In genomic region chr4:37531156-37531555, GRCh38 we compare ENCODE assay signal across 16 cellular contexts.
A peak's percentile ranks its signal among the peaks of the same experiment; 100 is the strongest.
DNase-seq lines count a peak whose midpoint lies in the region; TF ChIP-seq lines count a peak whose summit lies in the region.
"Had no signal": no experiment of that assay in that cellular context is flagged by ENCODE, and none has a peak within 500 bp of the region (broad histone marks: within the 10 kb centered on the region; RNA-seq: fewer than 3 reads in every experiment).

No MANE protein-coding gene starts in this region.

- WGBS in hepatocyte (ENCODE audit: low lambda C conversion rate, missing lambda C conversion rate): 84% methylated on average over 2 of the region's 2 CpGs

- peaks cover 14% of the 10 kb centered on the region for H3K79me2 ChIP-seq in hepatocyte

- H2AFZ ChIP-seq in hepatocyte: no peak overlapping the region
- H2AFZ ChIP-seq: GM23338 had no signal

- no peak overlapping the region for H3K4me3 ChIP-seq in hepatocyte
- H3K4me3 ChIP-seq in retinal pigment epithelial cell (ENCODE audit: low read length): no peak overlapping the region
- H3K4me3 ChIP-seq: BLaER1 treated with 17β-estradiol and CSF1 and Interleukin-3, amounts not matched to agents 10 nM and 100 nM; GM23338 had no signal

- TF ChIP-seq CTCF in hepatocyte (IDR thresholded peaks at IDR 0.05; ENCODE audit: poor library complexity) (no peak), retinal pigment epithelial cell (conservative IDR thresholded peaks at IDR 0.05; ENCODE audit: low read depth, low read length) (no peak)

- H3K27ac ChIP-seq in hepatocyte: no peak overlapping the region
- H3K27ac ChIP-seq: BLaER1 treated with 17β-estradiol and CSF1 and Interleukin-3, amounts not matched to agents 10 nM and 100 nM had no signal

- no peaks in the 10 kb centered on the region for H3K9me2 ChIP-seq in hepatocyte (replicated peaks; ENCODE audit: insufficient read depth)

- H3K9me3 ChIP-seq in hepatocyte (ENCODE audit: low read depth): no peaks in the 10 kb centered on the region
- H3K9me3 ChIP-seq: BLaER1 treated with 17β-estradiol and CSF1 and Interleukin-3, amounts not matched to agents 10 nM and 100 nM had no signal

- H4K20me1 ChIP-seq in hepatocyte (ENCODE audit: insufficient read depth, poor library complexity, severe bottlenecking): no peaks in the 10 kb centered on the region
- H4K20me1 ChIP-seq: BLaER1 treated with 17β-estradiol and CSF1 and Interleukin-3, amounts not matched to agents 10 nM and 100 nM had no signal

- H3K4me1 ChIP-seq in hepatocyte (ENCODE audit: insufficient read depth): no peaks in the 10 kb centered on the region

- no peaks in the 10 kb centered on the region for H3K27me3 ChIP-seq in hepatocyte
- H3K27me3 ChIP-seq: BLaER1 treated with 17β-estradiol and CSF1 and Interleukin-3, amounts not matched to agents 10 nM and 100 nM had no signal

- H3K4me2 ChIP-seq in hepatocyte: no peak overlapping the region
- H3K4me2 ChIP-seq: BLaER1 treated with 17β-estradiol and CSF1 and Interleukin-3, amounts not matched to agents 10 nM and 100 nM; GM23338 had no signal

- DNase-seq in EL (peak; percentile 19), M059J (ENCODE audit: low read depth) (peak; percentile 34), hepatocyte (ENCODE audit: low spot score) (peak; percentile 13), retinal pigment epithelial cell (ENCODE audit: low read depth) (peak; percentile 54), occipital lobe (lab: John Stamatoyannopoulos, UW) (no peak), NCI-H2171 treated with DMSO at 0.1 percent for 48 hours (lab: John Stamatoyannopoulos, UW) (no peak)
- DNase-seq in activated naive CD4-positive, alpha-beta T cell treated with anti-CD3 and anti-CD28 coated beads, Interleukin-2, amount 50 U/mL, for 16 hours: no peak
- DNase-seq: ACHN; Calu3; CD4-positive, alpha-beta T cell; DMS 273 treated with DMSO at 0.1 percent for 48 hours; GF-D8; H7; IMR-90 had no signal

- no peaks in the 10 kb centered on the region for H3K36me3 ChIP-seq in hepatocyte (replicated peaks; ENCODE audit: insufficient read depth, low read depth)
- H3K36me3 ChIP-seq: BLaER1 treated with 17β-estradiol and CSF1 and Interleukin-3, amounts not matched to agents 10 nM and 100 nM had no signal

Comparison
In these comparisons a context has a peak if more than half of its experiments do, and no peak if none do; other contexts are left out.
1. DNase-seq: peak in EL (single experiment), M059J (single experiment), hepatocyte (single experiment) and retinal pigment epithelial cell (single experiment); none in occipital lobe (single experiment), NCI-H2171 treated with DMSO at 0.1 percent for 48 hours (single experiment) and activated naive CD4-positive, alpha-beta T cell treated with anti-CD3 and anti-CD28 coated beads, Interleukin-2, amount 50 U/mL, for 16 hours (single experiment).